27 cellular contexts compared by ENCODE assay signal in the genomic region with DNA sequence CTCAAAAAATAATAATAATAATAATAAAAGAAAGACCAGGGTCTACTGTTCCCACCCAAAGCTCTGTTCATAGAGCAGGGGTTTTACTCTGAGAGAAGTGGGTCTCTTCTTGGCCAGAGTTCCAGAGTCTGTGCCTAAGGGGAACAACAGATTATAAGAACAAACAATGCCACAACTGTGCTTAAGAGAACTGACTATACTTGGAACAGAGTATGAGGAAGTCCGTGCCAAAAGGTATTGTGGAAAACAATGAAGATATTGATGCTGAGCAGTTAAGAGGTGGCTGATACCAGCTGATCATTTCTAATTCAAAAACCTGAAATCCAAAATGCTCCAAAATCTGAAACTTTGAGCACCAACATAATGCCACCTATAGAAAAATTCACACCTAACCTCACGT.
"Had no signal": no experiment of that assay in that cellular context is flagged by ENCODE, and none has a peak within 500 bp of the region (broad histone marks: within the 10 kb centered on the region; RNA-seq: fewer than 3 reads in every experiment).

No MANE protein-coding gene starts in this region.

- DNase-seq: activated B cell treated with CpG ODN at 0.5 μM for 24 hours; activated CD4-positive, alpha-beta memory T cell treated with anti-CD3 and anti-CD28 coated beads for 36 hours; activated CD4-positive, alpha-beta T cell treated with anti-CD3 and anti-CD28 coated beads for 4 hours; activated CD4-positive, alpha-beta T cell treated with anti-CD3 and anti-CD28 coated beads, Interleukin-2, amount 10 ng/mL, durations not matched to agents 24 days and 14 days; activated CD4-positive, alpha-beta T cell treated with anti-CD3 and anti-CD28 coated beads, Interleukin-2, amount 50 U/mL, for 1 hour; activated CD4-positive, alpha-beta T cell treated with anti-CD3 and anti-CD28 coated beads, Interleukin-2, amount 50 U/mL, for 4 hours; activated CD4-positive, CD25-positive, alpha-beta regulatory T cell treated with anti-CD3 and anti-CD28 coated beads, Interleukin-2, amount 50 U/mL, for 72 hours; activated CD8-positive, alpha-beta memory T cell treated with anti-CD3 and anti-CD28 coated beads, Interleukin-2, amount 50 U/mL, for 4 hours; activated CD8-positive, alpha-beta T cell treated with anti-CD3 and anti-CD28 coated beads for 36 hours; activated effector memory CD4-positive, alpha-beta T cell treated with anti-CD3 and anti-CD28 coated beads, Interleukin-2, amount 50 U/mL, for 16 hours; activated gamma-delta T cell treated with Interleukin-2 at 50 U/mL for 16 hours; activated naive CD4-positive, alpha-beta T cell; activated naive CD4-positive, alpha-beta T cell treated with anti-CD3 and anti-CD28 coated beads for 36 hours; activated naive CD4-positive, alpha-beta T cell treated with anti-CD3 and anti-CD28 coated beads, Interleukin-2, amount 50 U/mL, for 16 hours; activated naive CD8-positive, alpha-beta T cell treated with anti-CD3 and anti-CD28 coated beads for 36 hours; activated T-cell treated with anti-CD3 and anti-CD28 coated beads for 4 hours; activated T-cell treated with anti-CD3 and anti-CD28 coated beads, Interleukin-2, amount 50 U/mL, for 1 hour; activated T-cell treated with anti-CD3 and anti-CD28 coated beads, Interleukin-2, amount 50 U/mL, for 4 hours; activated T-cell treated with anti-CD3 and anti-CD28 coated beads, Interleukin-2, amount 50 U/mL, for 72 hours; adrenal gland; amniotic stem cell; aorta; body of pancreas; brain microvascular endothelial cell; central memory CD4-positive, alpha-beta T cell; T-helper 2 cell; T-helper 9 cell had no signal
